ENCODE assay signal across 17 cellular contexts in the genomic region with DNA sequence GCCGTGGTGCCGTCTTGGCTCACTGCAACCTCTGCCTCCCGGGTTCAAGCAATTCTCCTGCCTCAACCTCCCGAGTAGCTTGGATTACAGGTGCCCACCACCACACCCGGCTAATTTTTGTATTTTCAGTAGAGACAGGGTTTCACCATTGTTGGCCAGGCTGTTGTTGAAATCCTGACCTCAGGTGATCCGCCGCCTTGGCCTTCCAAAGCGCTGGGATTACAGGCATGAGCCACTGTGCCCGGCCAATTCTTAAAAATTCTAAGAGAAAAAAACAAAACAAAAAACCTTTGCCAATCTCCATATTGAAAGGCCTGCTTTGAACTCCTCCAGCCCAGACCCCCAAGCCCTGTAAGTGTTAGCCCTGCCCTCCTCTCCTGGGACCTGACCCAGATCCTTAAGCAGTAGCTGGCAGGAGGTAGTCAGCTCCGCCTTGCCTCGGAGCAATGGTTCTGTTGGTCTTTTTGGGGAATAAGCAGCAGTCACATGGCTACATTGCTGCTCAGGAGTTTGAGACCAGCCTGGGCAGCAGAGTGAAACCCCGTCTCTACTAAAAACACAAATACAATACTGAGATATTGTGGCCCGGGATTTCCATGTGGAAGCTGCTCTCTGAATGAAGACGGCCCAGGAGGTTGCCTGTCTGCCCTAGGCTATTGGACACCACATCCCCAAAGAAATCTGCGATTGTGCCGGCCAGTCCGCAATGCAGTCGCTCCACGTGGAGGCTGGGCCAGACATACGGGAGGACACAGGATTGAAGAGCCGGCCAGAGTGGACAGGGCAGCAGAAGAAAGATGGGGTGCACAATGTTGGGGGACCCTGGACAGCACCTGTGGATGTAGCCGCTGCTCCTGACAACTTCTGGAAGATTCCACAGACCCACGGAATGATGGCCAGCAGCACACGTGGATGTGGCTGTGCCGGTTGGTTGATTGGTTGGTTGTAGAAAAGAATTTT.
"Had no signal": no experiment of that assay in that cellular context is flagged by ENCODE, and none has a peak within 500 bp of the region (broad histone marks: within the 10 kb centered on the region; RNA-seq: fewer than 3 reads in every experiment).

No MANE protein-coding gene starts in this region.

- H3K27ac Mint-ChIP-seq: activated naive CD4-positive, alpha-beta T cell treated with anti-CD3 and anti-CD28 coated beads, Interleukin-2, amount 50 U/mL, for 24 hours; stimulated activated naive CD8-positive, alpha-beta T cell treated with anti-CD3 and anti-CD28 coated beads, Interleukin-15, Interleukin-2, amounts not matched to agents 100 ng/mL and 50 ng/mL, for 24 hours had no signal

- ATAC-seq: gastrocnemius medialis, left lung had no signal

- DNase-seq: activated CD4-positive, alpha-beta T cell treated with anti-CD3 and anti-CD28 coated beads, Interleukin-2, amount 50 U/mL, for 48 hours; activated T-cell treated with anti-CD3 and anti-CD28 coated beads for 4 hours; cortex of kidney; gastrocnemius medialis; mammary epithelial cell; naive B cell; stimulated activated CD4-positive, alpha-beta T cell treated with anti-CD3 and anti-CD28 coated beads, Interleukin-12 subunit alpha, Interleukin-12 subunit beta, amount 100 ng/mL, for 4 hours; stimulated activated CD4-positive, alpha-beta T cell treated with anti-CD3 and anti-CD28 coated beads, Interleukin-2, amount 100 ng/mL, for 24 hours; SW 1271; transverse colon had no signal

- H3K36me3 ChIP-seq: breast epithelium, gastrocnemius medialis, left lung, pancreas, transverse colon had no signal

- H3K27me3 Mint-ChIP-seq: activated naive CD4-positive, alpha-beta T cell treated with anti-CD3 and anti-CD28 coated beads, Interleukin-2, amount 50 U/mL, for 24 hours; stimulated activated naive CD8-positive, alpha-beta T cell treated with anti-CD3 and anti-CD28 coated beads, Interleukin-15, Interleukin-2, amounts not matched to agents 100 ng/mL and 50 ng/mL, for 24 hours had no signal

- FAIRE-seq: astrocyte, pancreas, TTC549 had no signal

- H3K4me3 Mint-ChIP-seq: activated naive CD4-positive, alpha-beta T cell treated with anti-CD3 and anti-CD28 coated beads, Interleukin-2, amount 50 U/mL, for 24 hours; naive B cell; stimulated activated naive CD8-positive, alpha-beta T cell treated with anti-CD3 and anti-CD28 coated beads, Interleukin-15, Interleukin-2, amounts not matched to agents 100 ng/mL and 50 ng/mL, for 24 hours had no signal

- H3K36me3 Mint-ChIP-seq: activated naive CD4-positive, alpha-beta T cell treated with anti-CD3 and anti-CD28 coated beads, Interleukin-2, amount 50 U/mL, for 24 hours; naive B cell had no signal

- H3K4me3 ChIP-seq: breast epithelium, gastrocnemius medialis, left lung, pancreas, transverse colon had no signal

- H3K27ac ChIP-seq: breast epithelium, gastrocnemius medialis, left lung, pancreas, transverse colon had no signal

- H3K9me3 ChIP-seq: breast epithelium, gastrocnemius medialis, left lung, pancreas, transverse colon had no signal

- H3K9me3 Mint-ChIP-seq: activated naive CD4-positive, alpha-beta T cell treated with anti-CD3 and anti-CD28 coated beads, Interleukin-2, amount 50 U/mL, for 24 hours; stimulated activated naive CD8-positive, alpha-beta T cell treated with anti-CD3 and anti-CD28 coated beads, Interleukin-15, Interleukin-2, amounts not matched to agents 100 ng/mL and 50 ng/mL, for 24 hours had no signal
